ENCODE assay signal across 1 cellular context in genomic region chr1:228158151-228158571, GRCh38.
TF ChIP-seq lines count a peak whose summit lies in the region.

No MANE protein-coding gene starts in this region.

TF ChIP-seq in GM23338, 12 proteins besides CTCF, POLR2A, EP300 and RAD21 (continued from another document):
- TF ChIP-seq ETS1 (IDR thresholded peaks at IDR 0.05) (no peak), POLR2AphosphoS5 (IDR thresholded peaks at IDR 0.05; ENCODE audit: low read depth) (no peak), REST (IDR thresholded peaks at IDR 0.05; ENCODE audit: unreplicated experiment) (no peak), NANOG (IDR thresholded peaks at IDR 0.05; ENCODE audit: borderline replicate concordance) (no peak), EZH2 (IDR thresholded peaks at IDR 0.05; ENCODE audit: low read depth, unreplicated experiment) (no peak)
